16 cellular contexts compared by ENCODE assay signal in genomic region chr4:25779021-25779420, GRCh38.
DNase-seq lines count a peak whose midpoint lies in the region; ATAC-seq and TF ChIP-seq lines count a peak whose summit lies in the region.
"Had no signal": no experiment of that assay in that cellular context is flagged by ENCODE, and none has a peak within 500 bp of the region (broad histone marks: within the 10 kb centered on the region; RNA-seq: fewer than 3 reads in every experiment).

No MANE protein-coding gene starts in this region.

- CTCF ChIA-PET in RWPE1 (lab: Yijun Ruan, JAX): interaction anchor here (0.6 kb wide), 1 partner anchor 14 kb away, joined by 3 read pairs; no protein-coding TSS in a partner anchor

- H3K4me3 ChIP-seq in GM23248 (no peak overlapping the region), epithelial cell of esophagus (ENCODE audit: low read length) (no peak overlapping the region), tibial nerve (no peak overlapping the region), mesenchymal stem cell (ENCODE audit: insufficient read depth in 1 of 2, low read depth in 1 of 2, low read length in 2 of 2) (no peak overlapping the region)
- H3K4me3 ChIP-seq: SJCRH30 had no signal

- WGBS in GM23248 (ENCODE audit: low coverage in 1 of 2, low lambda C conversion rate in 2 of 2, missing lambda C conversion rate in 2 of 2), 2 experiments: 63 to 72% methylated on average over 4 of the region's 4 CpGs
- WGBS in tibial nerve, 2 donors: 90% methylated on average over 4 of the region's 4 CpGs
- WGBS in mesenchymal stem cell: 98% methylated on average over 4 of the region's 4 CpGs

- in situ Hi-C loops in GM23248 (cut with MboI): no loop called here

- POLR2A ChIA-PET in RWPE1 (lab: Yijun Ruan, JAX; ENCODE audit: low non-redundant PET): no interaction called here

- no peak overlapping the region for H2AK5ac ChIP-seq in mesenchymal stem cell (ENCODE audit: low read length, severe bottlenecking)

- no peak overlapping the region for H3K14ac ChIP-seq in mesenchymal stem cell (ENCODE audit: low read length in 2 of 2)

- no peak for TF ChIP-seq EP300 in tibial nerve (IDR thresholded peaks at IDR 0.05)

- H3K4me2 ChIP-seq in GM23248 (ENCODE audit: unreplicated experiment): no peak overlapping the region
- H3K4me2 ChIP-seq in mesenchymal stem cell (ENCODE audit: low read length, poor library complexity, severe bottlenecking): no peak overlapping the region

- peaks cover 15% of the 10 kb centered on the region for H3K4me1 ChIP-seq in GM23248 (ENCODE audit: insufficient read depth)
- H3K4me1 ChIP-seq in tibial nerve: no peaks in the 10 kb centered on the region
- H3K4me1 ChIP-seq in mesenchymal stem cell (ENCODE audit: control insufficient read depth, insufficient read depth, low read depth, low read length): no peaks in the 10 kb centered on the region
- H3K4me1 ChIP-seq: SJCRH30 had no signal

- TF ChIP-seq CTCF in RWPE1 (conservative IDR thresholded peaks at IDR 0.05; ENCODE audit: low read depth): no peak
- no peak for TF ChIP-seq CTCF in epithelial cell of esophagus (IDR thresholded peaks at IDR 0.05; ENCODE audit: insufficient read depth, low read depth, low read length, missing control alignments)
- no peak for TF ChIP-seq CTCF in tibial nerve (IDR thresholded peaks at IDR 0.05)

- no peak overlapping the region for H2AFZ ChIP-seq in GM23248
- no peak overlapping the region for H2AFZ ChIP-seq in mesenchymal stem cell (ENCODE audit: low read depth, low read length)

- H3K9me2 ChIP-seq in GM23248 (ENCODE audit: insufficient read depth): no peaks in the 10 kb centered on the region

- no peak overlapping the region for H3K18ac ChIP-seq in mesenchymal stem cell (ENCODE audit: low read depth in 1 of 2, low read length in 2 of 2)

- no peak overlapping the region for H2BK120ac ChIP-seq in mesenchymal stem cell (ENCODE audit: low read depth, low read length)

- no peaks in the 10 kb centered on the region for H3K27me3 ChIP-seq in GM23248 (replicated peaks; ENCODE audit: insufficient read depth)
- no peaks in the 10 kb centered on the region for H3K27me3 ChIP-seq in tibial nerve
- peaks cover 0 to 4% of the 10 kb centered on the region in 2 experiments for H3K27me3 ChIP-seq in mesenchymal stem cell (ENCODE audit: control insufficient read depth in 1 of 2, insufficient read depth in 1 of 2, low read length in 2 of 2)
- H3K27me3 ChIP-seq: SJCRH30 had no signal

- H3F3A ChIP-seq in GM23248 (ENCODE audit: insufficient read depth): no peaks in the 10 kb centered on the region; the same call in 1 of the 2 replicates

- H3K36me3 ChIP-seq in GM23248 (ENCODE audit: low read depth) (no peaks in the 10 kb centered on the region; the same call in 1 of the 2 replicates), tibial nerve (peaks cover 0 to 8% (median 6%) of the 10 kb centered on the region in 3 donors), mesenchymal stem cell (ENCODE audit: control insufficient read depth in 1 of 2, insufficient read depth in 2 of 2, low read depth in 1 of 2, low read length in 2 of 2) (no peaks in the 10 kb centered on the region)

- no peaks in the 10 kb centered on the region for H3K79me1 ChIP-seq in mesenchymal stem cell (replicated peaks; ENCODE audit: low read length, poor library complexity, severe bottlenecking)

- H4K8ac ChIP-seq in mesenchymal stem cell (ENCODE audit: low read length): no peak overlapping the region

- no peak overlapping the region for H2BK15ac ChIP-seq in mesenchymal stem cell (ENCODE audit: low read depth, poor library complexity, severe bottlenecking)

- H3K27ac ChIP-seq in GM23248 (no peak overlapping the region), RWPE1 (no peak overlapping the region), tibial nerve (no peak overlapping the region), mesenchymal stem cell (ENCODE audit: low read length, poor library complexity, severe bottlenecking) (no peak overlapping the region)
- H3K27ac ChIP-seq: SJCRH30 had no signal

- TF ChIP-seq POLR2A in tibial nerve (IDR thresholded peaks at IDR 0.05): no peak

- H2BK12ac ChIP-seq in mesenchymal stem cell (ENCODE audit: low read length in 2 of 2): no peak overlapping the region

- no peak for ATAC-seq in HG02798 (IDR thresholded peaks at IDR 0.05; ENCODE audit: poor library complexity, unreplicated experiment)

- no peak overlapping the region for H2BK5ac ChIP-seq in mesenchymal stem cell (ENCODE audit: low read depth, low read length, poor library complexity, severe bottlenecking)

- H4K20me1 ChIP-seq in GM23248 (ENCODE audit: insufficient read depth): no peaks in the 10 kb centered on the region

- H3K9me3 ChIP-seq in GM23248 (ENCODE audit: low read depth): no peaks in the 10 kb centered on the region
- H3K9me3 ChIP-seq in tibial nerve: peaks cover 0 to 6% (median 0%) of the 10 kb centered on the region in 4 donors
- H3K9me3 ChIP-seq in mesenchymal stem cell (ENCODE audit: control insufficient read depth, low read length): peaks cover 9% of the 10 kb centered on the region

- H3K9ac ChIP-seq in GM23248: no peak overlapping the region
- no peak overlapping the region for H3K9ac ChIP-seq in mesenchymal stem cell (ENCODE audit: low read length)

- no peak overlapping the region for H3K4ac ChIP-seq in mesenchymal stem cell (ENCODE audit: low read depth in 1 of 2, low read length in 2 of 2)

- H3K23ac ChIP-seq in mesenchymal stem cell (ENCODE audit: low read length in 2 of 2): no peak overlapping the region

- peak; percentile 41 for DNase-seq in A172 (ENCODE audit: low spot score)
- peak; percentile 58 for DNase-seq in GM23248
- DNase-seq in RWPE1 (ENCODE audit: low spot score): peak; percentile 43
- DNase-seq in epithelial cell of esophagus (ENCODE audit: low read depth): peak; percentile 89
- DNase-seq in tibial nerve (ENCODE audit: low spot score in 2 of 2): no peak
- no peak for DNase-seq in iPS-NIHi11 (ENCODE audit: low spot score)
- DNase-seq in mesenchymal stem cell: no peak
- DNase-seq: AML-193, DND-41, H9, KBM-7, NCI-H1092 treated with DMSO at 0.1 percent for 48 hours, NCI-H1694 treated with DMSO at 0.1 percent for 48 hours, NCI-H446 treated with DMSO at 0.1 percent for 48 hours, SJCRH30 had no signal

- no peaks in the 10 kb centered on the region for H3K79me2 ChIP-seq in GM23248 (ENCODE audit: insufficient read depth)

- no peak overlapping the region for H4K91ac ChIP-seq in mesenchymal stem cell (ENCODE audit: low read length)

Comparison
In these comparisons a context has a peak if more than half of its experiments do, and no peak if none do; other contexts are left out.
1. DNase-seq: peak in A172 (single experiment), GM23248 (single experiment), RWPE1 (single experiment) and epithelial cell of esophagus (single experiment); none in tibial nerve (0 of 2), iPS-NIHi11 (single experiment) and mesenchymal stem cell (single experiment).